Comparison of ENCODE assay signal across 20 cellular contexts in genomic region chr14:90194706-90195105, GRCh38.
"Had no signal": no experiment of that assay in that cellular context is flagged by ENCODE, and none has a peak within 500 bp of the region (broad histone marks: within the 10 kb centered on the region; RNA-seq: fewer than 3 reads in every experiment).

No MANE protein-coding gene starts in this region.

- H3K36me3 Mint-ChIP-seq: activated naive CD8-positive, alpha-beta T cell treated with anti-CD3 and anti-CD28 coated beads for 36 hours; brain; memory B cell had no signal

- H3K4me3 Mint-ChIP-seq: activated CD4-positive, alpha-beta T cell treated with anti-CD3 and anti-CD28 coated beads for 36 hours; activated naive CD4-positive, alpha-beta T cell treated with anti-CD3 and anti-CD28 coated beads for 36 hours; activated naive CD8-positive, alpha-beta T cell treated with anti-CD3 and anti-CD28 coated beads for 36 hours; activated T-cell treated with anti-CD3 and anti-CD28 coated beads, Interleukin-2, amount 50 U/mL, for 72 hours; brain; memory B cell; neural crest cell had no signal

- H3K9me3 Mint-ChIP-seq: activated naive CD4-positive, alpha-beta T cell treated with anti-CD3 and anti-CD28 coated beads for 36 hours; activated naive CD8-positive, alpha-beta T cell treated with anti-CD3 and anti-CD28 coated beads for 36 hours; activated T-cell treated with anti-CD3 and anti-CD28 coated beads, Interleukin-2, amount 50 U/mL, for 72 hours; brain; memory B cell; naive thymus-derived CD8-positive, alpha-beta T cell; neural crest cell had no signal

- H3K27ac Mint-ChIP-seq: activated CD4-positive, alpha-beta T cell treated with anti-CD3 and anti-CD28 coated beads for 36 hours; activated naive CD4-positive, alpha-beta T cell treated with anti-CD3 and anti-CD28 coated beads for 36 hours; activated naive CD8-positive, alpha-beta T cell treated with anti-CD3 and anti-CD28 coated beads for 36 hours; activated T-cell treated with anti-CD3 and anti-CD28 coated beads, Interleukin-2, amount 50 U/mL, for 72 hours; brain; memory B cell had no signal

- H3K4me1 Mint-ChIP-seq: activated CD4-positive, alpha-beta T cell treated with anti-CD3 and anti-CD28 coated beads for 36 hours; activated naive CD8-positive, alpha-beta T cell treated with anti-CD3 and anti-CD28 coated beads for 36 hours; brain; memory B cell; naive thymus-derived CD8-positive, alpha-beta T cell; neural crest cell had no signal

- DNase-seq: activated CD4-positive, alpha-beta T cell treated with anti-CD3 and anti-CD28 coated beads for 36 hours; activated CD4-positive, alpha-beta T cell treated with anti-CD3 and anti-CD28 coated beads, Interleukin-2, amount 50 U/mL, for 4 hours; activated CD4-positive, CD25-positive, alpha-beta regulatory T cell; activated effector memory CD4-positive, alpha-beta T cell treated with Interleukin-2 at 50 U/mL for 16 hours; activated naive CD4-positive, alpha-beta T cell treated with anti-CD3 and anti-CD28 coated beads for 36 hours; activated naive CD8-positive, alpha-beta T cell treated with anti-CD3 and anti-CD28 coated beads for 36 hours; activated T-cell treated with anti-CD3 and anti-CD28 coated beads for 4 hours; cortex of kidney; foreskin keratinocyte; heart right ventricle; naive thymus-derived CD8-positive, alpha-beta T cell; right cardiac atrium; spleen; stimulated activated naive CD4-positive, alpha-beta T cell; tibial artery; upper lobe of right lung had no signal

- ATAC-seq: activated CD4-positive, alpha-beta T cell treated with anti-CD3 and anti-CD28 coated beads for 36 hours; activated T-cell treated with anti-CD3 and anti-CD28 coated beads, Interleukin-2, amount 50 U/mL, for 72 hours; foreskin keratinocyte; heart right ventricle; naive thymus-derived CD8-positive, alpha-beta T cell; right cardiac atrium had no signal
